In the genomic region with DNA sequence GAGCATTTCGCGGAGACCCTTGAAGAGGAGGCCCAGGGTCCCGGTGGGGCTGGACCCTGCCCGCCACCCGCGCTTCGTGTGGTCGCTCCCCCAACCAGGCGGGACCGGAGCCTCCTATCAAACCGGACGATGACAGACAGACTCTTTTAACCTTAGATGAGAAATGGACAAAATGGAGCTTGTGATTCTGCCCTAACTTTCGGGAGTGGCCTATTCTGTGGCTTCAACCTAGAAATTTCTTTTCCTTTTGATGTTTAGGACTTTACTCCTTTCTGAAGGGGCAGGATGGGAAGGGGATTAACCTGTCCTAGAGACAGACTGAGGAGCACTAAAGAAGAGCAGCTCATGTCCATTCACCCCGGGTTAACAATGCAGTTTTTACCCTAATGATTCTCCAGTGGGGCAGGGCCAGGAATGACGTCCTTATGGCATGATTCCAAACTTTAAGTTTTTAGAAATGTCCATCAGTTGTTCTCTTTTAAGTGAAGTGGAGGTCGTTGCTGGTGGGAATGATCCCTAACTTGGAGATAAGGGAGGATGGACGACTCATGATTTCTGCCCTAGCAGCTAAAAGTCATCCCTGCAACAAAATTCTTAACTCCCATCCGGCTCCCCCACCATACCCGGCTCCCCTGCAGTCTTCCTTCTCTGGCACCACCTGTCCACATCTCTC, we compare ENCODE assay signal across 8 cellular contexts. TPM values are rescaled to one million over a fixed set of nuclear protein-coding genes. Genes with fewer than 3 reads are reported as not detected.
DNase-seq lines count a peak whose midpoint lies in the region; ATAC-seq, FAIRE-seq and TF ChIP-seq lines count a peak whose summit lies in the region.

No MANE protein-coding gene starts in this region.

- H3K27ac ChIP-seq in SJCRH30, result peak overlapping the region; percentile 60
- H3K27ac ChIP-seq in muscle layer of duodenum (ENCODE audit: low read length), result peak overlapping the region; percentile 87

- no peak for FAIRE-seq in frontal cortex (lab: Jason Lieb, UNC)

- peak overlapping the region; percentile 95 for H3K4me3 Mint-ChIP-seq in endothelial cell (ENCODE audit: unreplicated experiment)

- TF ChIP-seq CTCF in endothelial cell (IDR thresholded peaks at IDR 0.05; ENCODE audit: unreplicated experiment), result no peak

- H3K4me1 Mint-ChIP-seq in endothelial cell (ENCODE audit: unreplicated experiment), result peaks cover 24% of the 10 kb centered on the region

- peaks cover 10% of the 10 kb centered on the region for H3K4me1 ChIP-seq in SJCRH30
- H3K4me1 ChIP-seq in muscle layer of duodenum (ENCODE audit: control insufficient read depth in 1 of 2, insufficient read depth in 2 of 2, low read length in 2 of 2), result peaks cover 5 to 14% of the 10 kb centered on the region in 2 donors

- peaks cover 4% of the 10 kb centered on the region for H3K27me3 Mint-ChIP-seq in endothelial cell (ENCODE audit: unreplicated experiment)

- H3K27ac Mint-ChIP-seq in endothelial cell (ENCODE audit: unreplicated experiment), result peak overlapping the region; percentile 52

- H3K9me3 Mint-ChIP-seq in endothelial cell (ENCODE audit: unreplicated experiment), result no peaks in the 10 kb centered on the region

- no peaks in the 10 kb centered on the region for H3K36me3 Mint-ChIP-seq in endothelial cell (ENCODE audit: low read depth, unreplicated experiment)

- H3K4me3 ChIP-seq in SJCRH30, result peak overlapping the region; percentile 90
- peak overlapping the region; percentile 86 to 96 for H3K4me3 ChIP-seq in muscle layer of duodenum (ENCODE audit: low read depth in 1 of 2, low read length in 2 of 2)

- peak; percentile 51 for DNase-seq in GM03348 (ENCODE audit: low spot score)
- peak; percentile 46 to 69 for DNase-seq in SJCRH30
- DNase-seq in endothelial cell (ENCODE audit: low spot score), result no peak
- DNase-seq in frontal cortex (ENCODE audit: low spot score in 2 of 2), result no peak
- DNase-seq in activated CD4-positive, CD25-positive, alpha-beta regulatory T cell (lab: John Stamatoyannopoulos, UW), result no peak
- DNase-seq in activated gamma-delta T cell (lab: John Stamatoyannopoulos, UW), result no peak

- peak; percentile 2 for ATAC-seq in HG02763 (IDR thresholded peaks at IDR 0.05; ENCODE audit: unreplicated experiment)

- 0 out of 2 replicates have a peak, but pooled peaks cover 5% of the 10 kb centered on the region for H3K36me3 ChIP-seq in SJCRH30
- peaks cover 9 to 15% of the 10 kb centered on the region in 2 donors for H3K36me3 ChIP-seq in muscle layer of duodenum (ENCODE audit: control insufficient read depth in 1 of 2, insufficient read depth in 2 of 2, low read length in 2 of 2)

- H3K27me3 ChIP-seq in SJCRH30, result no peaks in the 10 kb centered on the region
- H3K27me3 ChIP-seq in muscle layer of duodenum (ENCODE audit: low read depth, low read length), result no peaks in the 10 kb centered on the region

- H3K9me3 ChIP-seq in SJCRH30 (replicated peaks), result no peaks in the 10 kb centered on the region
- no peaks in the 10 kb centered on the region for H3K9me3 ChIP-seq in muscle layer of duodenum (ENCODE audit: control insufficient read depth in 1 of 2, low read length in 2 of 2)

RNA-seq across cellular contexts. Expression of gene NIPSNAP3A, which starts 1.0 kb away (rescaled TPM):
- total RNA-seq in SJCRH30 (2014; rRNA removed; shearing (Covaris generic)), result 25.3 and 27.8 TPM in 2 replicates
- total RNA-seq in endothelial cell (ENCODE audit: unreplicated experiment) (25.1 TPM), frontal cortex (107 TPM)

RNA-seq across cellular contexts. Expression of gene NIPSNAP3B, which starts 15.4 kb away (rescaled TPM):
- 0.36 and 0.48 TPM in 2 replicates for total RNA-seq in SJCRH30 (2014; rRNA removed; shearing (Covaris generic))
- total RNA-seq in endothelial cell (ENCODE audit: unreplicated experiment) (2.3 TPM), frontal cortex (13.5 TPM)

RNA-seq across cellular contexts. Expression of gene OR13D1, which starts 54.2 kb away (rescaled TPM):
- not detected in 2 replicates for total RNA-seq in SJCRH30 (2014; rRNA removed; shearing (Covaris generic))
- total RNA-seq in endothelial cell (ENCODE audit: unreplicated experiment) (not detected), frontal cortex (not detected)

Comparison
In these comparisons a context has a peak if more than half of its experiments do, and no peak if none do; other contexts are left out.
1. DNase-seq: peak in GM03348 (single experiment) and SJCRH30 (2 of 2); none in endothelial cell (single experiment), frontal cortex (0 of 2), activated CD4-positive, CD25-positive, alpha-beta regulatory T cell (0 of 4) and activated gamma-delta T cell (single experiment).